8 cellular contexts compared by ENCODE assay signal in the genomic region with DNA sequence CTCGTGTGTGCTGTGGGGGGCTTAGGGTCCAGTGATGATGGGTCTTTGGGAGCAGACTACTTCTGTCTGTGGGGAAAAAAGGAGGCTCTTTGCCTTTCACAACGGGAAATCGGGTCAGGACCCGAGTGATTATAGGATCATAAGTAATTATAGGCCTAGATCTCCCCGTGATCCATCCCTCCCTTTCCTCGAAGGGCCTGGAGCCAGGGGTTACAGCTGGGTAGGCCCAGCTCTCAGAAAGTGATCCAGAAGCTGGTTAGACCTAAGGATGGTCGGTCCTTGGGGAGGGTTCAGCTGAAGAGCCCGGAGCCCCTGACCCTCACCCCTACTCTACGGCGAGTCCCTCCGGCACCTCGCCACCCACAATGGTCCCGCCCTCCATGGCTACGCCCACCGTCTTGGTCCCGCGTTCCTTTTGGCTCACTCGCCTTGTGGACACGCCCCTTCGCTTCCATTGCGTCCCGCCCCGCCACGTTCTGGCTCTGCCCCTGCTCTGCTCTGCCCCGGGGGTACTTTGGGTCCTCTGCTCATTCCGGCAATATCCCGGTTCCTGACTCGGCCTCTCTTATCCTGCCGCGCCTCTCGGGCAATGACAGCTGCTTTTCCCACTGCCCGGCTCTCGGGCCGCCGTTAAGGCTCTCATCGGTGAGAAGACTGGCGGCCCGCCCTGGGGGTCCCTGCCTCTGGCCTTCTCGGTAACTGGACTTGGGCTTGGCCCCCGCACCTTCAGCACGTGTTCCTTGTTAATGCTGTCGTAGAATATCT. TPM values are rescaled to one million over a fixed set of nuclear protein-coding genes. Genes with fewer than 3 reads are reported as not detected.
DNase-seq lines count a peak whose midpoint lies in the region; ATAC-seq, FAIRE-seq and TF ChIP-seq lines count a peak whose summit lies in the region.

No MANE protein-coding gene starts in this region.

- peaks cover 11% of the 10 kb centered on the region for H3K4me1 ChIP-seq in mammary epithelial cell (ENCODE audit: insufficient read depth, low read length)
- H3K4me1 ChIP-seq in spleen, result peaks cover 4 to 22% (median 18%) of the 10 kb centered on the region in 6 donors

- H2AFZ ChIP-seq in mammary epithelial cell (ENCODE audit: low read depth, low read length), result peak overlapping the region; percentile 95

- no TSS peak for BruUV-seq in mammary epithelial cell (replicated peaks; lab: Mats Ljungman, UMichigan)

- in situ Hi-C loops in mammary epithelial cell (cut with MboI; ENCODE audit: low sequenced_read_pairs in 2 of 2), result no loop called here

- dilution Hi-C loops in mammary epithelial cell (cut with HindIII; ENCODE audit: low sequenced_read_pairs), result no loop called here

- H3K4me3 ChIP-seq in WI38 (ENCODE audit: low read depth, low read length), result peak overlapping the region; percentile 54
- H3K4me3 ChIP-seq in mammary epithelial cell (replicated peaks in 1 of 3; ENCODE audit: insufficient read depth in 1 of 3, low read depth in 2 of 3, low read length in 3 of 3), result peak overlapping the region; percentile 33 to 43 (median 42)
- peak overlapping the region; percentile 39 to 81 (median 56) for H3K4me3 ChIP-seq in spleen
- no peak overlapping the region for H3K4me3 ChIP-seq in MG63

- H3K4me2 ChIP-seq in mammary epithelial cell (ENCODE audit: insufficient read depth, low read depth, low read length), result peak overlapping the region; percentile 96

- H3K27me3 ChIP-seq in mammary epithelial cell (ENCODE audit: insufficient read depth, low read length), result no peaks in the 10 kb centered on the region
- peaks cover 0 to 11% (median 0%) of the 10 kb centered on the region in 7 donors for H3K27me3 ChIP-seq in spleen (replicated peaks in 1 of 7)
- no peaks in the 10 kb centered on the region for H3K27me3 ChIP-seq in MG63

- TF ChIP-seq CTCF in D721Med (IDR thresholded peaks at IDR 0.05; ENCODE audit: insufficient read depth, missing control alignments), result no peak
- TF ChIP-seq CTCF in WI38 (IDR thresholded peaks at IDR 0.05; ENCODE audit: low read depth, low read length), result no peak
- TF ChIP-seq CTCF in mammary epithelial cell (conservative IDR thresholded peaks at IDR 0.05 in 1 of 2, IDR thresholded peaks at IDR 0.05 in 1 of 2; ENCODE audit: extremely low read depth in 1 of 2, insufficient read depth in 1 of 2, low read depth in 1 of 2, low read length in 2 of 2), result no peak
- no peak for TF ChIP-seq CTCF in spleen (IDR thresholded peaks at IDR 0.05 in 8 of 11, conservative IDR thresholded peaks at IDR 0.05 in 3 of 11)

- CTCF ChIA-PET in mammary epithelial cell (lab: Charles Lee; ENCODE audit: low non-redundant PET), result no interaction called here

- H3K27ac ChIP-seq in mammary epithelial cell (ENCODE audit: insufficient read depth, low read depth, low read length), result no peak overlapping the region
- peak overlapping the region; percentile 8 to 72 (median 48) for H3K27ac ChIP-seq in spleen

- H3K9ac ChIP-seq in mammary epithelial cell (ENCODE audit: insufficient read depth, low read length), result no peak overlapping the region

- H3K9me3 ChIP-seq in mammary epithelial cell (replicated peaks; ENCODE audit: insufficient read depth, low read length) (no peaks in the 10 kb centered on the region), spleen (no peaks in the 10 kb centered on the region), MG63 (no peaks in the 10 kb centered on the region)

- DNase-seq in D721Med (ENCODE audit: insufficient read length, low spot score), result peak; percentile 71
- DNase-seq in LoVo (ENCODE audit: low spot score), result peak; percentile 41
- DNase-seq in mammary epithelial cell, result peak; percentile 33
- peak; percentile 62 for DNase-seq in iris pigment epithelial cell (ENCODE audit: low read depth)
- peak; percentile 93 for DNase-seq in spleen
- DNase-seq in MG63, result no peak

- no peaks in the 10 kb centered on the region for H3K36me3 ChIP-seq in mammary epithelial cell (ENCODE audit: insufficient read depth, low read length)
- no peaks in the 10 kb centered on the region for H3K36me3 ChIP-seq in spleen
- H3K36me3 ChIP-seq in MG63, result no peaks in the 10 kb centered on the region

- no peak for TF ChIP-seq POLR2A in spleen (IDR thresholded peaks at IDR 0.05)

- no peaks in the 10 kb centered on the region for H4K20me1 ChIP-seq in mammary epithelial cell (ENCODE audit: insufficient read depth, low read length)

- no peaks in the 10 kb centered on the region for H3K79me2 ChIP-seq in mammary epithelial cell (ENCODE audit: insufficient read depth, low read length)

- intact Hi-C loops in mammary epithelial cell (cut with micrococcal nuclease) (loop anchor here (5.0 kb wide), 1 partner anchor 89 kb away; the partner anchor contains the start of gene SPTY2D1), spleen (cut with DNase I; ENCODE audit: low total_unique reads) (no loop called here)

- no peak for FAIRE-seq in D721Med (lab: Jason Lieb, UNC)

- peak; percentile 76 for ATAC-seq in GM21447 (IDR thresholded peaks at IDR 0.05; ENCODE audit: unreplicated experiment)

- WGBS in mammary epithelial cell (ENCODE audit: low coverage, missing lambda C conversion rate), result 14% methylated on average over 25 of the region's 42 CpGs
- WGBS in spleen, 5 donors, result 7 to 9% (median 8%) methylated on average over 34 to 42 of the region's 42 CpGs

RNA-seq across cellular contexts. Expression of gene IGSF22, which starts 5.0 kb away (rescaled TPM):
- total RNA-seq in mammary epithelial cell (under 1 TPM; under 0.01 to 0.26 TPM), spleen (1 to 10 TPM in 2 of 7 donors, under 1 TPM in 3, not detected in 2; 0.12 to 3.2 (median 0.28) TPM)
- polyA plus RNA-seq in mammary epithelial cell (0.03 TPM), spleen (1 to 10 TPM in 1 of 3 donors, under 1 TPM in 2; 0.54 to 1.2 (median 0.61) TPM)
- not detected for polyA minus RNA-seq in mammary epithelial cell
- total RNA-seq in MG63 (2014; rRNA removed; shearing (Covaris generic); ENCODE audit: low replicate concordance), result not detected in 2 replicates

RNA-seq across cellular contexts. Expression of gene TMEM86A, which starts 22.4 kb away (rescaled TPM):
- total RNA-seq in mammary epithelial cell (1 to 10 TPM; 2.0 to 3.3 TPM), spleen (10 to 100 TPM in 5 of 7 donors, 1 to 10 TPM in 2; 5.1 to 25.0 (median 17.0) TPM)
- polyA plus RNA-seq in mammary epithelial cell (0.39 TPM), spleen (1 to 10 TPM in 2 of 3 donors, under 1 TPM in 1; 0.98 to 2.4 (median 2.0) TPM)
- polyA minus RNA-seq in mammary epithelial cell, result not detected
- total RNA-seq in MG63 (2014; rRNA removed; shearing (Covaris generic); ENCODE audit: low replicate concordance), result 0.05 and 0.40 TPM in 2 replicates
